1 cellular context compared by ENCODE assay signal in genomic region chr7:64316031-64316742, GRCh38.
TF ChIP-seq lines count a peak whose summit lies in the region.

No MANE protein-coding gene starts in this region.

TF ChIP-seq in K562, 482 proteins besides CTCF, POLR2A, EP300 and RAD21:
- peak; percentile 29; the same call in 1 of the 2 replicates for TF ChIP-seq PKNOX1 (IDR thresholded peaks at IDR 0.05)
